In genomic region chr3:50170689-50171088, GRCh38 we compare ENCODE assay signal across 1 cellular context.
TF ChIP-seq lines count a peak whose summit lies in the region.

No MANE protein-coding gene starts in this region.

TF ChIP-seq in IMR-90, 13 proteins besides CTCF, POLR2A, EP300 and RAD21 (continued from another document):
- TF ChIP-seq MAFK (IDR thresholded peaks at IDR 0.05; ENCODE audit: low read depth, low read length) (no peak), NFE2L2 (IDR thresholded peaks at IDR 0.05; ENCODE audit: low read depth, low read length) (0 out of 2 replicates have a peak, but pooled peaks have one; percentile 13), FOS (IDR thresholded peaks at IDR 0.05; ENCODE audit: low read depth, low read length) (peak; percentile 76), USF2 (IDR thresholded peaks at IDR 0.05; ENCODE audit: low read depth, low read length) (peak; percentile 92)
